In the genomic region with DNA sequence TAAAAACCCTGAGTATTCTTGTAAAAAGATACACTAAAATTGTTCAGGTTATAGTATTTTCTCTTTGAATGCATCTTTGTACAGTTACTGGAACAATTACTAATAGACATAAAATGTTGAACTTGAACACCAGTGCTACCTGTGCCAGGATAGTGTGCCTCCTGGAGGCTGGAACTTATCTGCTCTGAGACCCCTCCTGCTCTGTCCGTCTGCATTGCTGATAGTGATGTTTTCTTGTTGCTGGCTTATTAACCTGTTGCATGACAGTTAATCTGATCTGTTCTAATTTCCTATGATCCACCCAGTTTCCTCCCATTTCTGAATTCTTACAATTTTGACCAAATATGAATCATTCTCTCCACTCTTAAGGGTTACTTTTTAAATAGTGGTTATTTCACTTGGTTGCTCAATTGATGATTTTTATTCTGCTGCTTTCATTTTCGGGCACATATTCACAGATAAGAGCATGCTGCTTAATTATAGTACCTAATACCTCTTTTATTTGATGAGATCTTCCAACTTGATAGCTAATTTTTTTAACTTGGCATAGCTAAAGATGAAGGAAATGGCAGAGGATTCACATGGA, we compare ENCODE assay signal across 17 cellular contexts.
DNase-seq lines count a peak whose midpoint lies in the region; ATAC-seq, FAIRE-seq and TF ChIP-seq lines count a peak whose summit lies in the region.
"Had no signal": no experiment of that assay in that cellular context is flagged by ENCODE, and none has a peak within 500 bp of the region (broad histone marks: within the 10 kb centered on the region; RNA-seq: fewer than 3 reads in every experiment).

No MANE protein-coding gene starts in this region.

- FAIRE-seq in islet of Langerhans (lab: Jason Lieb, UNC), result peak; percentile 24
- FAIRE-seq: colon had no signal

- no peaks in the 10 kb centered on the region for H3K4me1 Mint-ChIP-seq in CD8-positive, alpha-beta T cell (ENCODE audit: low read depth)
- H3K4me1 Mint-ChIP-seq: activated CD8-positive, alpha-beta memory T cell treated with anti-CD3 and anti-CD28 coated beads, Interleukin-2, amount 10 ng/mL, durations not matched to agents 7 days and 5 days had no signal

- intact Hi-C loops in CD8-positive, alpha-beta T cell (cut with DNase I, micrococcal nuclease), result no loop called here
- intact Hi-C loops in ovary (cut with DNase I), result no loop called here

- TF ChIP-seq POLR2A in ovary (IDR thresholded peaks at IDR 0.05), result no peak

- DNase-seq in AG20443 (ENCODE audit: low spot score), result peak; percentile 13
- peak; percentile 42 for DNase-seq in choroid plexus epithelial cell (ENCODE audit: low read depth)
- DNase-seq in SK-N-DZ (ENCODE audit: low spot score), result no peak
- no peak for DNase-seq in CD8-positive, alpha-beta T cell
- DNase-seq in ovary, result no peak
- no peak for DNase-seq in activated gamma-delta T cell (lab: John Stamatoyannopoulos, UW)
- DNase-seq: activated CD8-positive, alpha-beta memory T cell treated with anti-CD3 and anti-CD28 coated beads, Interleukin-2, amount 10 ng/mL, durations not matched to agents 7 days and 5 days; DND-41; NCI-H187 treated with DMSO at 0.1 percent for 48 hours; NCI-H446; spleen; stimulated activated CD4-positive, alpha-beta T cell treated with anti-CD3 and anti-CD28 coated beads, Interleukin-4, amount 100 ng/mL, for 4 hours; SW 1271 had no signal

- no peaks in the 10 kb centered on the region for H3K27me3 Mint-ChIP-seq in CD8-positive, alpha-beta T cell (ENCODE audit: low read depth)
- H3K27me3 Mint-ChIP-seq: activated CD8-positive, alpha-beta memory T cell treated with anti-CD3 and anti-CD28 coated beads, Interleukin-2, amount 10 ng/mL, durations not matched to agents 7 days and 5 days had no signal

- peaks cover 8% of the 10 kb centered on the region; the same call in 1 of the 2 replicates for H3K4me1 ChIP-seq in HEK293 (ENCODE audit: control insufficient read depth, insufficient read depth, low read length)
- no peaks in the 10 kb centered on the region for H3K4me1 ChIP-seq in CD8-positive, alpha-beta T cell (ENCODE audit: insufficient read depth, low read length)
- H3K4me1 ChIP-seq in ovary (ENCODE audit: insufficient read depth), result peaks cover 3% of the 10 kb centered on the region

- TF ChIP-seq CTCF in HEK293 (tag by site-specific recombination; IDR thresholded peaks at IDR 0.05) (no peak), choroid plexus epithelial cell (conservative IDR thresholded peaks at IDR 0.05; ENCODE audit: low read depth, low read length) (peak; percentile 38), ovary (IDR thresholded peaks at IDR 0.05) (no peak)
- TF ChIP-seq CTCF in CD8-positive, alpha-beta T cell (IDR thresholded peaks at IDR 0.05), result no peak

- H3K4me3 Mint-ChIP-seq in CD8-positive, alpha-beta T cell, result no peak overlapping the region
- H3K4me3 Mint-ChIP-seq: activated CD8-positive, alpha-beta memory T cell treated with anti-CD3 and anti-CD28 coated beads, Interleukin-2, amount 10 ng/mL, durations not matched to agents 7 days and 5 days had no signal

- H3K36me3 ChIP-seq in HEK293 (ENCODE audit: control insufficient read depth in 2 of 2, insufficient read depth in 1 of 2, low read length in 2 of 2) (peaks cover under 1 to 3% of the 10 kb centered on the region in 2 experiments), ovary (no peaks in the 10 kb centered on the region)
- no peaks in the 10 kb centered on the region for H3K36me3 ChIP-seq in CD8-positive, alpha-beta T cell (ENCODE audit: insufficient read depth, low read length)

- POLR2A ChIA-PET in HEK293 (lab: Yijun Ruan, JAX), result no interaction called here
- POLR2A ChIA-PET in CD8-positive, alpha-beta T cell (lab: Charles Lee), result no interaction called here

- no peaks in the 10 kb centered on the region for H3K9me3 Mint-ChIP-seq in CD8-positive, alpha-beta T cell

- H3K36me3 Mint-ChIP-seq in CD8-positive, alpha-beta T cell, result peaks cover 32% of the 10 kb centered on the region
- H3K36me3 Mint-ChIP-seq: activated CD8-positive, alpha-beta memory T cell treated with anti-CD3 and anti-CD28 coated beads, Interleukin-2, amount 10 ng/mL, durations not matched to agents 7 days and 5 days had no signal

- CTCF ChIA-PET in HEK293 (lab: Yijun Ruan, JAX), result interaction anchor here (0.7 kb wide), 1 partner anchor 47 kb away, joined by 3 read pairs; no protein-coding TSS in a partner anchor
- CTCF ChIA-PET in CD8-positive, alpha-beta T cell (lab: Charles Lee), result no interaction called here

- H3K27me3 ChIP-seq in CD8-positive, alpha-beta T cell (ENCODE audit: insufficient read depth, low read length), result no peaks in the 10 kb centered on the region
- no peaks in the 10 kb centered on the region for H3K27me3 ChIP-seq in ovary

- no peak for TF ChIP-seq EP300 in ovary (IDR thresholded peaks at IDR 0.05)

- no peak overlapping the region for H3K4me3 ChIP-seq in HEK293 (ENCODE audit: low read depth, low read length)
- H3K4me3 ChIP-seq in choroid plexus epithelial cell (ENCODE audit: low read depth, low read length), result no peak overlapping the region
- H3K4me3 ChIP-seq in CD8-positive, alpha-beta T cell (ENCODE audit: low read depth, low read length), result no peak overlapping the region
- no peak overlapping the region for H3K4me3 ChIP-seq in ovary
- H3K4me3 ChIP-seq: spleen had no signal

- no peak overlapping the region for H3K27ac Mint-ChIP-seq in CD8-positive, alpha-beta T cell
- H3K27ac Mint-ChIP-seq: activated CD8-positive, alpha-beta memory T cell treated with anti-CD3 and anti-CD28 coated beads, Interleukin-2, amount 10 ng/mL, durations not matched to agents 7 days and 5 days had no signal

- H3K9me3 ChIP-seq in HEK293 (ENCODE audit: control insufficient read depth, insufficient read depth, low read depth, low read length) (no peaks in the 10 kb centered on the region), ovary (no peaks in the 10 kb centered on the region)
- no peaks in the 10 kb centered on the region for H3K9me3 ChIP-seq in CD8-positive, alpha-beta T cell (ENCODE audit: low read length)
- H3K9me3 ChIP-seq: spleen had no signal

- WGBS in ovary, 3 donors, result 58 to 65% (median 58%) methylated on average over 2 of the region's 2 CpGs

- ATAC-seq in CD8-positive, alpha-beta T cell, result no peak
- ATAC-seq: activated CD8-positive, alpha-beta memory T cell treated with anti-CD3 and anti-CD28 coated beads, Interleukin-2, amount 10 ng/mL, durations not matched to agents 7 days and 5 days; left lobe of liver had no signal

- no peak overlapping the region for H3K27ac ChIP-seq in HEK293 (ENCODE audit: extremely low read depth, low read depth, low read length)
- H3K27ac ChIP-seq in CD8-positive, alpha-beta T cell (ENCODE audit: low read depth, low read length), result no peak overlapping the region
- H3K27ac ChIP-seq in ovary, result no peak overlapping the region
- H3K27ac ChIP-seq: spleen had no signal

TF ChIP-seq in HEK293, 187 proteins besides CTCF, POLR2A, EP300 and RAD21:
- TF ChIP-seq ZNF169 (tag by site-specific recombination; IDR thresholded peaks at IDR 0.05) (no peak), SCRT2 (tag by site-specific recombination; IDR thresholded peaks at IDR 0.05) (peak; percentile 91), SCRT1 (tag by site-specific recombination; IDR thresholded peaks at IDR 0.05; ENCODE audit: borderline replicate concordance) (peak; percentile 75; the same call in 1 of the 2 replicates)
- TF ChIP-seq, protein P1, sequence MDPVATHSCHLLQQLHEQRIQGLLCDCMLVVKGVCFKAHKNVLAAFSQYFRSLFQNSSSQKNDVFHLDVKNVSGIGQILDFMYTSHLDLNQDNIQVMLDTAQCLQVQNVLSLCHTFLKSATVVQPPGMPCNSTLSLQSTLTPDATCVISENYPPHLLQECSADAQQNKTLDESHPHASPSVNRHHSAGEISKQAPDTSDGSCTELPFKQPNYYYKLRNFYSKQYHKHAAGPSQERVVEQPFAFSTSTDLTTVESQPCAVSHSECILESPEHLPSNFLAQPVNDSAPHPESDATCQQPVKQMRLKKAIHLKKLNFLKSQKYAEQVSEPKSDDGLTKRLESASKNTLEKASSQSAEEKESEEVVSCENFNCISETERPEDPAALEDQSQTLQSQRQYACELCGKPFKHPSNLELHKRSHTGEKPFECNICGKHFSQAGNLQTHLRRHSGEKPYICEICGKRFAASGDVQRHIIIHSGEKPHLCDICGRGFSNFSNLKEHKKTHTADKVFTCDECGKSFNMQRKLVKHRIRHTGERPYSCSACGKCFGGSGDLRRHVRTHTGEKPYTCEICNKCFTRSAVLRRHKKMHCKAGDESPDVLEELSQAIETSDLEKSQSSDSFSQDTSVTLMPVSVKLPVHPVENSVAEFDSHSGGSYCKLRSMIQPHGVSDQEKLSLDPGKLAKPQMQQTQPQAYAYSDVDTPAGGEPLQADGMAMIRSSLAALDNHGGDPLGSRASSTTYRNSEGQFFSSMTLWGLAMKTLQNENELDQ (tag by site-specific recombination; IDR thresholded peaks at IDR 0.05; ENCODE audit: low read depth), result no peak

Comparison
In these comparisons a context has a peak if more than half of its experiments do, and no peak if none do; other contexts are left out.
1. DNase-seq: peak in AG20443 (single experiment) and choroid plexus epithelial cell (single experiment); none in SK-N-DZ (single experiment), CD8-positive, alpha-beta T cell (0 of 7), ovary (0 of 5) and activated gamma-delta T cell (single experiment).